ENCODE assay signal across 9 cellular contexts in genomic region chr16:75116081-75116910, GRCh38. TPM values are rescaled to one million over a fixed set of nuclear protein-coding genes. Genes with fewer than 3 reads are reported as not detected.
DNase-seq lines count a peak whose midpoint lies in the region; ATAC-seq and TF ChIP-seq lines count a peak whose summit lies in the region.
"Had no signal": no experiment of that assay in that cellular context is flagged by ENCODE, and none has a peak within 500 bp of the region (broad histone marks: within the 10 kb centered on the region; RNA-seq: fewer than 3 reads in every experiment).

Gene LDHD, minus strand, starts transcription at chr16:75116780. Its CDS starts 60 bp downstream, at chr16:75116720.

- H3K9me3 Mint-ChIP-seq in stimulated activated naive CD8-positive, alpha-beta T cell treated with anti-CD3 and anti-CD28 coated beads, Interleukin-15, amount 100 ng/mL, for 72 hours = peaks cover 0 to 2% of the 10 kb centered on the region in 2 donors

- peak within 1 kb of the TSS; percentile 60 to 64 for H3K9ac ChIP-seq in colonic mucosa (ENCODE audit: low read depth in 2 of 2, low read length in 2 of 2)
- H3K9ac ChIP-seq: BLaER1 had no signal

- H3K9me3 ChIP-seq in colonic mucosa = no peaks in the 10 kb centered on the region

- ATAC-seq in stimulated activated naive CD8-positive, alpha-beta T cell treated with anti-CD3 and anti-CD28 coated beads, Interleukin-15, amount 100 ng/mL, for 72 hours = peak; percentile 65
- no peak for ATAC-seq in HG02623 (IDR thresholded peaks at IDR 0.05; ENCODE audit: unreplicated experiment)

- H3K27me3 ChIP-seq in colonic mucosa = no peaks in the 10 kb centered on the region
- H3K27me3 ChIP-seq: BLaER1 had no signal

- no peak for TF ChIP-seq CTCF in colonic mucosa (IDR thresholded peaks at IDR 0.05)

- H3K4me3 Mint-ChIP-seq in stimulated activated naive CD8-positive, alpha-beta T cell treated with anti-CD3 and anti-CD28 coated beads, Interleukin-15, amount 100 ng/mL, for 72 hours = peak within 1 kb of the TSS in 1 of 2 donors; percentile 66

- peaks cover 25% of the 10 kb centered on the region for H3K4me1 Mint-ChIP-seq in stimulated activated naive CD8-positive, alpha-beta T cell treated with anti-CD3 and anti-CD28 coated beads, Interleukin-15, amount 100 ng/mL, for 72 hours

- peak within 1 kb of the TSS; percentile 50 for H3K4me3 ChIP-seq in colonic mucosa
- H3K4me3 ChIP-seq: BLaER1 had no signal

- H3K27ac ChIP-seq in colonic mucosa = peak within 1 kb of the TSS; percentile 47
- H3K27ac ChIP-seq: BLaER1 had no signal

- DNase-seq in DMS53 (lab: John Stamatoyannopoulos, UW) (peak; percentile 26), DMS53 treated with DMSO at 0.1 percent for 48 hours (lab: John Stamatoyannopoulos, UW; ENCODE audit: unreplicated experiment) (no peak), OCI-M2 (lab: John Stamatoyannopoulos, UW; ENCODE audit: unreplicated experiment) (peak; percentile 55), colonic mucosa (peak; percentile 83), kidney tubule cell (ENCODE audit: low spot score) (peak; percentile 68), NCI-H2171 treated with DMSO at 0.1 percent for 48 hours (lab: John Stamatoyannopoulos, UW) (no peak)
- DNase-seq in stimulated activated naive CD8-positive, alpha-beta T cell treated with anti-CD3 and anti-CD28 coated beads, Interleukin-15, amount 100 ng/mL, for 72 hours = no peak

- intact Hi-C loops in colonic mucosa (cut with DNase I) = no loop called here

- no peaks in the 10 kb centered on the region for H3K36me3 ChIP-seq in colonic mucosa

- peaks cover 24% of the 10 kb centered on the region for H3K27me3 Mint-ChIP-seq in stimulated activated naive CD8-positive, alpha-beta T cell treated with anti-CD3 and anti-CD28 coated beads, Interleukin-15, amount 100 ng/mL, for 72 hours

- H3K27ac Mint-ChIP-seq in stimulated activated naive CD8-positive, alpha-beta T cell treated with anti-CD3 and anti-CD28 coated beads, Interleukin-15, amount 100 ng/mL, for 72 hours = peak within 1 kb of the TSS in 1 of 2 donors; percentile 9

- no peaks in the 10 kb centered on the region for H3K4me1 ChIP-seq in colonic mucosa

RNA-seq across cellular contexts. Expression of gene LDHD, which starts in this region (rescaled TPM):
- total RNA-seq in colonic mucosa = 100 to 1,000 TPM in 1 of 2 donors, 10 to 100 TPM in 1; 31.4 to 105 TPM

Comparison
In these comparisons a context has a peak if more than half of its experiments do, and no peak if none do; other contexts are left out.
1. DNase-seq: peak in DMS53 (single experiment), OCI-M2 (single experiment), colonic mucosa (single experiment) and kidney tubule cell (single experiment); none in DMS53 treated with DMSO at 0.1 percent for 48 hours (single experiment), stimulated activated naive CD8-positive, alpha-beta T cell treated with anti-CD3 and anti-CD28 coated beads, Interleukin-15, amount 100 ng/mL, for 72 hours (0 of 2) and NCI-H2171 treated with DMSO at 0.1 percent for 48 hours (single experiment).